In genomic region chr5:64635056-64635686, GRCh38 we compare ENCODE assay signal across 8 cellular contexts. TPM values are rescaled to one million over a fixed set of nuclear protein-coding genes. Genes with fewer than 3 reads are reported as not detected.
DNase-seq lines count a peak whose midpoint lies in the region; ATAC-seq, FAIRE-seq and TF ChIP-seq lines count a peak whose summit lies in the region.

No MANE protein-coding gene starts in this region.

- no peak for FAIRE-seq in RCC 7860 (lab: Jason Lieb, UNC)

- no peak overlapping the region for H3K4me2 ChIP-seq in fibroblast of lung (ENCODE audit: extremely low read depth, insufficient read depth, low read length)

- H3K27me3 Mint-ChIP-seq in activated T-helper 1 cell treated with anti-CD3 and anti-CD28 coated beads, Interleukin-12 subunit alpha, Interleukin-12 subunit beta, Interleukin-2, Interleukin-4 antibody, amounts not matched to agents 30 ng/mL and 10 ng/mL and 1 ng/mL, durations not matched to agents 14 hours and 24 hours and 36 hours (ENCODE audit: insufficient read depth): peaks cover 20% of the 10 kb centered on the region

- no peaks in the 10 kb centered on the region for H3K9me3 ChIP-seq in fibroblast of lung (ENCODE audit: control insufficient read depth, insufficient read depth, low read depth, low read length)
- no peaks in the 10 kb centered on the region for H3K9me3 ChIP-seq in psoas muscle

- peaks cover 7% of the 10 kb centered on the region for H3K4me1 Mint-ChIP-seq in activated T-helper 1 cell treated with anti-CD3 and anti-CD28 coated beads, Interleukin-12 subunit alpha, Interleukin-12 subunit beta, Interleukin-2, Interleukin-4 antibody, amounts not matched to agents 30 ng/mL and 10 ng/mL and 1 ng/mL, durations not matched to agents 14 hours and 24 hours and 36 hours (ENCODE audit: low read depth)

- intact Hi-C loops in psoas muscle (cut with DNase I): loop anchor here (2.0 to 5.0 kb wide), 2 partner anchors 150 to 847 kb away; partner anchors contain the start of gene ADAMTS6 (in 1 of the 2)
- intact Hi-C loops in activated T-helper 1 cell treated with anti-CD3 and anti-CD28 coated beads, Interleukin-12 subunit alpha, Interleukin-12 subunit beta, Interleukin-2, Interleukin-4 antibody, amounts not matched to agents 30 ng/mL and 10 ng/mL and 1 ng/mL, durations not matched to agents 14 hours and 24 hours and 36 hours (cut with micrococcal nuclease): loop anchor here (1.0 to 10.0 kb wide), 4 partner anchors 133 to 848 kb away; partner anchors contain the start of genes CWC27 and SREK1IP1

- H3K4me1 ChIP-seq in fibroblast of lung (ENCODE audit: control insufficient read depth, extremely low read depth, insufficient read depth, low read length) (no peaks in the 10 kb centered on the region), psoas muscle (no peaks in the 10 kb centered on the region)

- H3K27me3 ChIP-seq in fibroblast of lung (ENCODE audit: control insufficient read depth, insufficient read depth, low read length) (peaks cover 4% of the 10 kb centered on the region), psoas muscle (ENCODE audit: insufficient read depth in 3 of 3, low read length in 2 of 3) (peaks cover 0 to 3% (median 0%) of the 10 kb centered on the region in 3 donors)

- no peak overlapping the region for H3K4me3 ChIP-seq in fibroblast of lung (replicated peaks in 1 of 4; ENCODE audit: control extremely low read depth in 1 of 4, insufficient read depth in 1 of 4, low read depth in 3 of 4, low read length in 4 of 4)
- no peak overlapping the region for H3K4me3 ChIP-seq in psoas muscle

- no peaks in the 10 kb centered on the region for H3K36me3 Mint-ChIP-seq in activated T-helper 1 cell treated with anti-CD3 and anti-CD28 coated beads, Interleukin-12 subunit alpha, Interleukin-12 subunit beta, Interleukin-2, Interleukin-4 antibody, amounts not matched to agents 30 ng/mL and 10 ng/mL and 1 ng/mL, durations not matched to agents 14 hours and 24 hours and 36 hours (ENCODE audit: low read depth)

- no peak overlapping the region for H3K27ac Mint-ChIP-seq in activated T-helper 1 cell treated with anti-CD3 and anti-CD28 coated beads, Interleukin-12 subunit alpha, Interleukin-12 subunit beta, Interleukin-2, Interleukin-4 antibody, amounts not matched to agents 30 ng/mL and 10 ng/mL and 1 ng/mL, durations not matched to agents 14 hours and 24 hours and 36 hours

- in situ Hi-C loops in GM13977 (cut with MboI; ENCODE audit: low pct_unique_long_range_greater_than_20kb, low sequenced_read_pairs, unreplicated experiment): loop anchor here (25.0 kb wide), 1 partner anchor 852 kb away; the partner anchor contains the start of gene ADAMTS6

- H4K20me1 ChIP-seq in fibroblast of lung (ENCODE audit: control insufficient read depth, extremely low read depth, insufficient read depth, low read length): no peaks in the 10 kb centered on the region

- DNase-seq in AML-193 (lab: John Stamatoyannopoulos, UW): peak; percentile 48 to 60
- DNase-seq in GM13977 (ENCODE audit: low spot score): peak; percentile 11
- DNase-seq in RCC 7860 (ENCODE audit: low spot score): peak; percentile 7
- peak; percentile 12 to 62 for DNase-seq in fibroblast of lung (ENCODE audit: low read depth in 2 of 2)
- DNase-seq in psoas muscle: no peak
- DNase-seq in stimulated activated CD4-positive, alpha-beta T cell treated with anti-CD3 and anti-CD28 coated beads, Interleukin-15, amount 100 ng/mL, for 24 hours: no peak
- DNase-seq in activated T-helper 1 cell treated with anti-CD3 and anti-CD28 coated beads, Interleukin-12 subunit alpha, Interleukin-12 subunit beta, Interleukin-2, Interleukin-4 antibody, amounts not matched to agents 30 ng/mL and 10 ng/mL and 1 ng/mL, durations not matched to agents 14 hours and 24 hours and 36 hours (ENCODE audit: low spot score): no peak

- ATAC-seq in psoas muscle (peak in 2 of 4 donors; percentile 49 to 59), GM19463 (IDR thresholded peaks at IDR 0.05; ENCODE audit: unreplicated experiment) (no peak)

- no peaks in the 10 kb centered on the region for H3K9me3 Mint-ChIP-seq in activated T-helper 1 cell treated with anti-CD3 and anti-CD28 coated beads, Interleukin-12 subunit alpha, Interleukin-12 subunit beta, Interleukin-2, Interleukin-4 antibody, amounts not matched to agents 30 ng/mL and 10 ng/mL and 1 ng/mL, durations not matched to agents 14 hours and 24 hours and 36 hours

- 0 to 3% (median 1%) methylated on average over 1 of the region's 1 CpG for WGBS in psoas muscle, 3 donors

- H3K4me3 Mint-ChIP-seq in activated T-helper 1 cell treated with anti-CD3 and anti-CD28 coated beads, Interleukin-12 subunit alpha, Interleukin-12 subunit beta, Interleukin-2, Interleukin-4 antibody, amounts not matched to agents 30 ng/mL and 10 ng/mL and 1 ng/mL, durations not matched to agents 14 hours and 24 hours and 36 hours: no peak overlapping the region

- no peak overlapping the region for H3K9ac ChIP-seq in fibroblast of lung (ENCODE audit: insufficient read depth, low read length)

- H3K27ac ChIP-seq in fibroblast of lung (ENCODE audit: insufficient read depth, low read length): no peak overlapping the region
- no peak overlapping the region for H3K27ac ChIP-seq in psoas muscle

- no peak overlapping the region for H2AFZ ChIP-seq in fibroblast of lung (ENCODE audit: low read length)

- TF ChIP-seq CTCF in GM13977 (IDR thresholded peaks at IDR 0.05; ENCODE audit: extremely low read depth, insufficient read depth, missing control alignments) (peak; percentile 68), fibroblast of lung (conservative IDR thresholded peaks at IDR 0.05 in 1 of 2, IDR thresholded peaks at IDR 0.05 in 1 of 2; ENCODE audit: low read depth in 1 of 2, low read length in 2 of 2) (peak in 1 of 2 donors; percentile 59), psoas muscle (IDR thresholded peaks at IDR 0.05) (peak; percentile 89)

- H3K79me2 ChIP-seq in fibroblast of lung (ENCODE audit: control insufficient read depth, insufficient read depth, low read length): no peaks in the 10 kb centered on the region

- no peaks in the 10 kb centered on the region for H3K36me3 ChIP-seq in fibroblast of lung (ENCODE audit: control insufficient read depth, insufficient read depth, low read length)
- no peaks in the 10 kb centered on the region for H3K36me3 ChIP-seq in psoas muscle (ENCODE audit: insufficient read depth in 1 of 2, low read depth in 1 of 2)

RNA-seq across cellular contexts. Expression of gene SHISAL2B, which starts 55.1 kb away (rescaled TPM):
- total RNA-seq in fibroblast of lung (not detected in 2 replicates), psoas muscle (not detected)
- polyA plus RNA-seq in fibroblast of lung (not detected in 2 replicates), psoas muscle (under 1 TPM in 1 of 3 donors, not detected in 2; 0.06 TPM)
- not detected in 2 replicates for polyA plus RNA-seq in fibroblast of lung (2012)
- not detected in 2 replicates for polyA minus RNA-seq in fibroblast of lung (ENCODE audit: low replicate concordance)
- total RNA-seq in activated T-helper 1 cell treated with anti-CD3 and anti-CD28 coated beads, Interleukin-12 subunit alpha, Interleukin-12 subunit beta, Interleukin-2, Interleukin-4 antibody, amounts not matched to agents 30 ng/mL and 10 ng/mL and 1 ng/mL, durations not matched to agents 14 hours and 24 hours and 36 hours: not detected in 2 replicates

Comparison
In these comparisons a context has a peak if more than half of its experiments do, and no peak if none do; other contexts are left out.
1. DNase-seq: peak in AML-193 (2 of 2), GM13977 (single experiment), RCC 7860 (single experiment) and fibroblast of lung (2 of 2); none in psoas muscle (0 of 2), stimulated activated CD4-positive, alpha-beta T cell treated with anti-CD3 and anti-CD28 coated beads, Interleukin-15, amount 100 ng/mL, for 24 hours (single experiment) and activated T-helper 1 cell treated with anti-CD3 and anti-CD28 coated beads, Interleukin-12 subunit alpha, Interleukin-12 subunit beta, Interleukin-2, Interleukin-4 antibody, amounts not matched to agents 30 ng/mL and 10 ng/mL and 1 ng/mL, durations not matched to agents 14 hours and 24 hours and 36 hours (single experiment).